ENCODE assay signal across 12 cellular contexts in the genomic region with DNA sequence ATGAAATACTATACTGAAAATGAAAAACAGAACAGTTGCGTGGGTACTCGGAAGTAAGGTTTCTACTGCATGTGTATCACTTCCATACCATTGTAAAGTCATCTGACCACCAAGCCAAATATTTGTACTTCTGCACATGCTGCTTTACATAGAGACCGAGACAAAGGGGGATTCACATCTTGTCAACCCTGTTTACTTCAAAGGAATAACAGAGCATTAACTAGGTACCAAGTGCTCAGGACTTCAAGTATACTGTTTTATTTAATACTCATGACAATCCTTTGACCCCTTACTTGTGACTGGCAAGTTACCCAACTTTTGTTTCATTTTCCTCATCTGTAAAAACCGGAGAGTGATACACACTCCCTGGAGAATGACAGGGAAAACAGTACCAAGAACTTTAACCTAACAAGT. TPM values are rescaled to one million over a fixed set of nuclear protein-coding genes. Genes with fewer than 3 reads are reported as not detected.
DNase-seq lines count a peak whose midpoint lies in the region; ATAC-seq, FAIRE-seq and TF ChIP-seq lines count a peak whose summit lies in the region.
"Had no signal": no experiment of that assay in that cellular context is flagged by ENCODE, and none has a peak within 500 bp of the region (broad histone marks: within the 10 kb centered on the region; RNA-seq: fewer than 3 reads in every experiment).

No MANE protein-coding gene starts in this region.

- SMC1A ChIA-PET in GM12878 (lab: Charles Lee; ENCODE audit: uncharacterized antibody, unreplicated experiment): interaction anchor here (0.7 to 2.2 kb wide), 9 partner anchors 10 to 134 kb away, joined by 3 to 10 read pairs (median 4); a partner anchor contains a TSS

- H4K20me1 ChIP-seq in GM12878 (ENCODE audit: control insufficient read depth, insufficient read depth): peaks cover 16% of the 10 kb centered on the region

- POLR2A ChIA-PET in GM10248 (lab: Yijun Ruan, JAX): interaction anchor here (1.0 kb wide), 1 partner anchor 10 kb away, joined by 6 read pairs; a partner anchor contains a TSS
- POLR2A ChIA-PET in GM12878 (lab: Charles Lee): interaction anchor here (0.5 to 1.0 kb wide), 4 partner anchors 10 to 97 kb away, joined by 3 read pairs; a partner anchor contains a TSS

- DNase-seq in GM10248 (ENCODE audit: extremely low spot score): peak; percentile 67
- DNase-seq in GM12878 (ENCODE audit: low read depth, low spot score): peak; percentile 45
- DNase-seq in ascending aorta (ENCODE audit: low spot score in 2 of 2): no peak
- no peak for DNase-seq in nucleus accumbens (lab: John Stamatoyannopoulos, UW)
- DNase-seq: DMS79 treated with DMSO at 0.1 percent for 48 hours, foreskin keratinocyte, KBM-7 had no signal

- H3K4me3 ChIP-seq in GM12878 (peak overlapping the region; percentile 41; the same call in 1 of the 2 replicates), ascending aorta (no peak overlapping the region)
- H3K4me3 ChIP-seq: SK-N-MC had no signal

- no peaks in the 10 kb centered on the region; a peak in 1 of 4 replicates for H3K36me3 ChIP-seq in GM12878 (ENCODE audit: control insufficient read depth in 2 of 2, insufficient read depth in 2 of 2, low read length in 1 of 2)
- peaks cover 0 to 2% of the 10 kb centered on the region in 2 donors for H3K36me3 ChIP-seq in ascending aorta

- no peak overlapping the region for H3K9ac ChIP-seq in GM12878 (ENCODE audit: control insufficient read depth, insufficient read depth, low read length)

- H3K36me3 Mint-ChIP-seq in nephron (ENCODE audit: low read depth): peaks cover 7% of the 10 kb centered on the region

- ATAC-seq in HG02870 (IDR thresholded peaks at IDR 0.05; ENCODE audit: unreplicated experiment) (peak; percentile 69), GM12878 (peak; percentile 91), HG02763 (IDR thresholded peaks at IDR 0.05; ENCODE audit: unreplicated experiment) (no peak), GM21528 (IDR thresholded peaks at IDR 0.05; ENCODE audit: low FRiP score, unreplicated experiment) (no peak)
- ATAC-seq: foreskin keratinocyte had no signal

- H3K4me1 Mint-ChIP-seq in nephron: peaks cover 71% of the 10 kb centered on the region

- RAD21 ChIA-PET in GM12878 (lab: Charles Lee; ENCODE audit: unreplicated experiment): interaction anchor here (0.9 to 2.2 kb wide), 6 partner anchors 8 to 142 kb away, joined by 3 to 9 read pairs (median 4); a partner anchor contains a TSS

- TF ChIP-seq EP300 in GM12878 (IDR thresholded peaks at IDR 0.05; ENCODE audit: borderline replicate concordance in 1 of 2, control insufficient read depth in 1 of 2, low read depth in 2 of 2, low read length in 2 of 2): peak; percentile 49 to 63; a peak in 2 of 4 replicates

- BruUV-seq in GM12878 (replicated peaks; lab: Mats Ljungman, UMichigan): no TSS peak

- H3K27ac ChIP-seq in GM12878 (ENCODE audit: control insufficient read depth, insufficient read depth) (peak overlapping the region; percentile 27; the same call in 1 of the 2 replicates), ascending aorta (no peak overlapping the region)
- H3K27ac ChIP-seq: foreskin keratinocyte, SK-N-MC had no signal

- no peak overlapping the region for H3K4me3 Mint-ChIP-seq in nephron

- no peak for TF ChIP-seq RAD21 in GM12878 (IDR thresholded peaks at IDR 0.05; ENCODE audit: insufficient read depth, low read depth, low read length)

- no peak for TF ChIP-seq POLR2A in GM12878 (IDR thresholded peaks at IDR 0.05; ENCODE audit: low read depth, low read length)

- peak overlapping the region; percentile 66 for H3K4me2 ChIP-seq in GM12878 (ENCODE audit: control insufficient read depth, insufficient read depth)

- no peaks in the 10 kb centered on the region for H3K27me3 Mint-ChIP-seq in nephron (ENCODE audit: low read depth)

- H3K27me3 ChIP-seq in GM12878 (replicated peaks in 1 of 2; ENCODE audit: control insufficient read depth in 2 of 2, insufficient read depth in 2 of 2, low read length in 1 of 2) (no peaks in the 10 kb centered on the region), ascending aorta (no peaks in the 10 kb centered on the region)
- H3K27me3 ChIP-seq: foreskin keratinocyte had no signal

- FAIRE-seq in GM12878 (lab: Jason Lieb, UNC): peak; percentile 96

- no peaks in the 10 kb centered on the region for H3K9me3 Mint-ChIP-seq in nephron

- TF ChIP-seq CTCF in GM10248 (IDR thresholded peaks at IDR 0.05; ENCODE audit: control extremely low read depth, extremely low read depth, low read depth, missing control alignments) (no peak), GM12878 (IDR thresholded peaks at IDR 0.05 in 2 of 3, conservative IDR thresholded peaks at IDR 0.05 in 1 of 3; ENCODE audit: control insufficient read depth in 2 of 3, extremely low read depth in 1 of 3, insufficient read depth in 1 of 3, low read depth in 3 of 3, low read length in 3 of 3) (no peak), nephron (IDR thresholded peaks at IDR 0.05; ENCODE audit: unreplicated experiment in 3 of 3) (no peak), ascending aorta (IDR thresholded peaks at IDR 0.05) (no peak)

- no peaks in the 10 kb centered on the region for H3K9me3 ChIP-seq in GM12878 (replicated peaks; ENCODE audit: control insufficient read depth, insufficient read depth, low read length)
- no peaks in the 10 kb centered on the region for H3K9me3 ChIP-seq in ascending aorta

- 0% methylated on average over 4 of the region's 4 CpGs for WGBS in GM12878 (ENCODE audit: insufficient coverage, insufficient replicate concordance, low lambda C conversion rate, missing lambda C conversion rate)

- H2AFZ ChIP-seq in GM12878 (ENCODE audit: control insufficient read depth, low read depth, low read length): no peak overlapping the region

- in situ Hi-C loops in GM12878 (cut with MboI): no loop called here

- H3K4me1 ChIP-seq in GM12878 (ENCODE audit: control insufficient read depth, insufficient read depth, low read length): peaks cover 18% of the 10 kb centered on the region
- H3K4me1 ChIP-seq in ascending aorta: peaks cover 0 to 58% of the 10 kb centered on the region in 2 donors

- intact Hi-C loops in GM12878 (cut with micrococcal nuclease; ENCODE audit: unreplicated experiment): no loop called here
- intact Hi-C loops in ascending aorta (cut with DNase I): no loop called here

- CTCF ChIA-PET in GM10248 (lab: Yijun Ruan, JAX) (interaction anchor here (1.5 to 2.3 kb wide), 2 partner anchors 8 to 10 kb away, joined by 7 to 9 read pairs; a partner anchor contains a TSS), GM12878 (lab: Yijun Ruan, JAX) (interaction anchor here (0.9 to 1.4 kb wide), 3 partner anchors 26 to 150 kb away, joined by 3 to 4 read pairs (median 3); no protein-coding TSS in a partner anchor)

- peak overlapping the region in 2 of 3 experiments; percentile 1 to 52 for H3K27ac Mint-ChIP-seq in nephron

- H3K79me2 ChIP-seq in GM12878 (ENCODE audit: control insufficient read depth, insufficient read depth, low read length): peaks cover 75% of the 10 kb centered on the region

TF ChIP-seq in GM12878, 131 proteins besides CTCF, POLR2A, EP300 and RAD21 (continues in another document):
- TF ChIP-seq, protein P1, sequence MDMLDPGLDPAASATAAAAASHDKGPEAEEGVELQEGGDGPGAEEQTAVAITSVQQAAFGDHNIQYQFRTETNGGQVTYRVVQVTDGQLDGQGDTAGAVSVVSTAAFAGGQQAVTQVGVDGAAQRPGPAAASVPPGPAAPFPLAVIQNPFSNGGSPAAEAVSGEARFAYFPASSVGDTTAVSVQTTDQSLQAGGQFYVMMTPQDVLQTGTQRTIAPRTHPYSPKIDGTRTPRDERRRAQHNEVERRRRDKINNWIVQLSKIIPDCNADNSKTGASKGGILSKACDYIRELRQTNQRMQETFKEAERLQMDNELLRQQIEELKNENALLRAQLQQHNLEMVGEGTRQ (IDR thresholded peaks at IDR 0.05; ENCODE audit: borderline replicate concordance, low read depth, low read length): no peak
- TF ChIP-seq SP1 (IDR thresholded peaks at IDR 0.05; ENCODE audit: low read depth, low read length) (no peak), DPF2 (IDR thresholded peaks at IDR 0.05) (no peak), BRCA1 (IDR thresholded peaks at IDR 0.05; ENCODE audit: low read depth, low read length) (no peak), POLR2AphosphoS2 (IDR thresholded peaks at IDR 0.05; ENCODE audit: low read depth, low read length) (no peak), ETV6 (conservative IDR thresholded peaks at IDR 0.05 in 1 of 2, IDR thresholded peaks at IDR 0.05 in 1 of 2; ENCODE audit: borderline replicate concordance in 1 of 2, low read depth in 1 of 2) (peak in 1 of 2 experiments; percentile 82; a peak in 2 of 4 replicates), HDAC2 (IDR thresholded peaks at IDR 0.05) (no peak), HDAC6 (IDR thresholded peaks at IDR 0.05; ENCODE audit: unreplicated experiment) (no peak), ZNF24 (IDR thresholded peaks at IDR 0.05) (no peak), TARDBP (IDR thresholded peaks at IDR 0.05; ENCODE audit: borderline replicate concordance) (no peak), SMARCA5 (IDR thresholded peaks at IDR 0.05) (no peak), SMC3 (IDR thresholded peaks at IDR 0.05; ENCODE audit: borderline replicate concordance, low read length) (no peak; the same call in 1 of the 2 replicates), CREM (IDR thresholded peaks at IDR 0.05; ENCODE audit: low read depth) (0 out of 2 replicates have a peak, but pooled peaks have one; percentile 12)

RNA-seq across cellular contexts. Expression of a gene that starts 9.9 kb away (rescaled TPM):
- total RNA-seq in GM12878 (2013; cell fraction: nucleolus; rRNA removed): 74.3 and 78.3 TPM in 2 replicates
- total RNA-seq in GM12878 (2014; rRNA removed) (41.5 and 51.6 TPM in 2 replicates), GM12878 (2014; rRNA removed; fragmentation: Illumina TruSeq; extraction: Trizol) (53.3 and 63.6 TPM in 2 replicates), GM12878 (2021) (102 and 105 TPM in 2 replicates), ascending aorta (43.3 TPM)
- 21.8 TPM for polyA plus RNA-seq in GM12878 (2011; ENCODE audit: low read depth)
- polyA plus RNA-seq in GM12878 (2011; rRNA removed) (118 and 123 TPM in 2 replicates), GM12878 (2014; fragmentation: Illumina TruSeq; extraction: Trizol) (75.7 and 87.7 TPM in 2 replicates), GM12878 (2014; fragmentation: Nextera tagmentation; extraction: Ambion mirVana) (10 to 100 TPM; 12.1 to 19.3 TPM), GM12878 (2014; rRNA removed) (53.2 and 58.6 TPM in 2 replicates), GM12878 (2016; fragmentation: Nextera tagmentation; extraction: Ambion mirVana) (10 to 100 TPM in 1 of 2 experiments, 1 to 10 TPM in 1; 7.0 to 87.6 TPM)
- polyA plus RNA-seq in GM12878 (2011; cell fraction: cytosol; rRNA removed): 47.2 and 49.6 TPM in 2 replicates
- polyA plus RNA-seq in GM12878 (2011; cell fraction: nucleus; rRNA removed): 34.8 and 46.6 TPM in 2 replicates
- polyA plus RNA-seq in GM12878 (2012): 25.6 and 37.4 TPM in 2 replicates
- polyA minus RNA-seq in GM12878 (2011; rRNA and poly(A)+ RNA removed): 47.8 and 94.9 TPM in 2 replicates
- 17.0 and 27.3 TPM in 2 replicates for polyA minus RNA-seq in GM12878 (2011; cell fraction: cytosol; rRNA and poly(A)+ RNA removed)
- 10.4 and 15.2 TPM in 2 replicates for polyA minus RNA-seq in GM12878 (2011; cell fraction: nucleus; rRNA and poly(A)+ RNA removed)

Comparison
In these comparisons a context has a peak if more than half of its experiments do, and no peak if none do; other contexts are left out.
1. DNase-seq: peak in GM10248 (single experiment) and GM12878 (single experiment); none in ascending aorta (0 of 2) and nucleus accumbens (0 of 56).
2. ATAC-seq: peak in HG02870 (single experiment) and GM12878 (single experiment); none in HG02763 (single experiment) and GM21528 (single experiment).